ENCODE assay signal across 10 cellular contexts in genomic region chr16:67392301-67393059, GRCh38. TPM values are rescaled to one million over a fixed set of nuclear protein-coding genes. Genes with fewer than 3 reads are reported as not detected.
A peak's percentile ranks its signal among the peaks of the same experiment; 100 is the strongest.
DNase-seq lines count a peak whose midpoint lies in the region; ATAC-seq and TF ChIP-seq lines count a peak whose summit lies in the region.
"Had no signal": no experiment of that assay in that cellular context is flagged by ENCODE, and none has a peak within 500 bp of the region (broad histone marks: within the 10 kb centered on the region; RNA-seq: fewer than 3 reads in every experiment).

No MANE protein-coding gene starts in this region.

- H3K27ac ChIP-seq in heart left ventricle (peak overlapping the region in 10 of 12 donors; percentile 15 to 82 (median 64)), upper lobe of left lung (peak overlapping the region; percentile 63 to 69 (median 66))
- H3K27ac ChIP-seq in CD4-positive, alpha-beta T cell (ENCODE audit: low read depth, low read length): no peak overlapping the region

- H3K9me3 Mint-ChIP-seq in nephron progenitor cell: no peaks in the 10 kb centered on the region
- no peaks in the 10 kb centered on the region for H3K9me3 Mint-ChIP-seq in CD4-positive, alpha-beta T cell
- H3K9me3 Mint-ChIP-seq: activated T-helper 2 cell treated with anti-CD3 and anti-CD28 coated beads, Interferon-gamma antibody, Interleukin-2, Interleukin-4, amounts not matched to agents 10 μg/mL and 5 μg/mL and 100 μg/mL, durations not matched to agents 14 hours and 24 hours and 36 hours had no signal

- TF ChIP-seq POLR2A in heart left ventricle (IDR thresholded peaks at IDR 0.05) (no peak), upper lobe of left lung (IDR thresholded peaks at IDR 0.05) (no peak)

- ATAC-seq in heart left ventricle (no peak), left ventricle myocardium superior (no peak), upper lobe of left lung (ENCODE audit: low FRiP score in 2 of 2) (no peak)
- ATAC-seq in CD4-positive, alpha-beta T cell (ENCODE audit: poor library complexity): no peak

- WGBS in heart left ventricle, 4 donors: 70 to 80% (median 78%) methylated on average over 17 to 18 of the region's 18 CpGs
- 65 to 71% methylated on average over 13 to 18 of the region's 18 CpGs for WGBS in upper lobe of left lung, 2 donors

- POLR2A ChIA-PET in CD4-positive, alpha-beta T cell (lab: Charles Lee): no interaction called here

- DNase-seq in heart left ventricle: no peak
- no peak for DNase-seq in left ventricle myocardium superior
- DNase-seq in nephron progenitor cell: no peak
- DNase-seq in upper lobe of left lung: peak in 1 of 2 donors; percentile 27
- no peak for DNase-seq in NCI-H1436 (lab: John Stamatoyannopoulos, UW)
- no peak for DNase-seq in NCI-H2029 treated with DMSO at 0.1 percent for 48 hours (lab: John Stamatoyannopoulos, UW)
- no peak for DNase-seq in CD4-positive, alpha-beta T cell
- DNase-seq: NK-92 treated with Interleukin-12 subunit alpha and Interleukin-12 subunit beta, amount 100 ng/mL, for 24 hours had no signal

- H3K9me3 ChIP-seq in heart left ventricle (no peaks in the 10 kb centered on the region), endocrine pancreas (ENCODE audit: control insufficient read depth, low read length) (no peaks in the 10 kb centered on the region), upper lobe of left lung (no peaks in the 10 kb centered on the region)
- H3K9me3 ChIP-seq in CD4-positive, alpha-beta T cell (ENCODE audit: control insufficient read depth, low read length): no peaks in the 10 kb centered on the region

- H3K27me3 Mint-ChIP-seq in nephron progenitor cell (ENCODE audit: low read depth, poor library complexity): peaks cover 36% of the 10 kb centered on the region
- H3K27me3 Mint-ChIP-seq in CD4-positive, alpha-beta T cell: peaks cover 41% of the 10 kb centered on the region

- no peak overlapping the region for H3K27ac Mint-ChIP-seq in nephron progenitor cell
- H3K27ac Mint-ChIP-seq in CD4-positive, alpha-beta T cell: no peak overlapping the region
- H3K27ac Mint-ChIP-seq: activated T-helper 2 cell treated with anti-CD3 and anti-CD28 coated beads, Interferon-gamma antibody, Interleukin-2, Interleukin-4, amounts not matched to agents 10 μg/mL and 5 μg/mL and 100 μg/mL, durations not matched to agents 14 hours and 24 hours and 36 hours had no signal

- peak overlapping the region; percentile 68 for H3K4me3 Mint-ChIP-seq in nephron progenitor cell
- H3K4me3 Mint-ChIP-seq in CD4-positive, alpha-beta T cell: no peak overlapping the region

- H3K4me1 Mint-ChIP-seq in nephron progenitor cell: peaks cover 74% of the 10 kb centered on the region
- peaks cover 8% of the 10 kb centered on the region for H3K4me1 Mint-ChIP-seq in CD4-positive, alpha-beta T cell (ENCODE audit: low read depth)

- H3K36me3 ChIP-seq in heart left ventricle: no peaks in the 10 kb centered on the region
- no peaks in the 10 kb centered on the region for H3K36me3 ChIP-seq in endocrine pancreas (ENCODE audit: control insufficient read depth, insufficient read depth, low read length)
- no peaks in the 10 kb centered on the region for H3K36me3 ChIP-seq in upper lobe of left lung

- H3K9ac ChIP-seq in endocrine pancreas (ENCODE audit: control insufficient read depth, insufficient read depth, low read length): peak overlapping the region; percentile 80

- H3K4me1 ChIP-seq in heart left ventricle (peaks cover 5 to 75% (median 48%) of the 10 kb centered on the region in 12 donors), endocrine pancreas (ENCODE audit: control insufficient read depth, insufficient read depth, low read length) (no peaks in the 10 kb centered on the region), upper lobe of left lung (peaks cover 47 to 75% (median 63%) of the 10 kb centered on the region in 4 donors)

- H3K4me3 ChIP-seq in heart left ventricle: peak overlapping the region; percentile 14 to 67 (median 54)
- peak overlapping the region; percentile 53 for H3K4me3 ChIP-seq in endocrine pancreas (ENCODE audit: control insufficient read depth, insufficient read depth, low read length)
- peak overlapping the region in 3 of 4 donors; percentile 37 to 65 (median 51) for H3K4me3 ChIP-seq in upper lobe of left lung

- no peaks in the 10 kb centered on the region for H3K36me3 Mint-ChIP-seq in nephron progenitor cell (ENCODE audit: low read depth)
- H3K36me3 Mint-ChIP-seq in CD4-positive, alpha-beta T cell (ENCODE audit: low read depth): no peaks in the 10 kb centered on the region

- H3K27me3 ChIP-seq in heart left ventricle (peaks cover 0 to 28% (median 5%) of the 10 kb centered on the region in 9 donors), endocrine pancreas (ENCODE audit: control insufficient read depth, insufficient read depth, low read length) (no peaks in the 10 kb centered on the region), upper lobe of left lung (peaks cover 0 to 13% (median 2%) of the 10 kb centered on the region in 4 donors)
- H3K27me3 ChIP-seq in CD4-positive, alpha-beta T cell (ENCODE audit: control insufficient read depth, insufficient read depth, low read length): peaks cover 44% of the 10 kb centered on the region

- intact Hi-C loops in heart left ventricle (cut with DNase I) (loop anchor here in 6 of 10 donors (10.0 kb wide), 3 partner anchors 48 to 128 kb away; no protein-coding TSS in a partner anchor), left ventricle myocardium superior (cut with micrococcal nuclease) (no loop called here)
- intact Hi-C loops in CD4-positive, alpha-beta T cell (cut with DNase I, micrococcal nuclease): loop anchor here in 1 of 2 experiments (10.0 kb wide), 1 partner anchor 128 kb away; no protein-coding TSS in a partner anchor

- TF ChIP-seq CTCF in heart left ventricle (IDR thresholded peaks at IDR 0.05) (no peak), nephron progenitor cell (IDR thresholded peaks at IDR 0.05) (no peak), upper lobe of left lung (IDR thresholded peaks at IDR 0.05) (no peak)
- no peak for TF ChIP-seq CTCF in CD4-positive, alpha-beta T cell (IDR thresholded peaks at IDR 0.05)

- CTCF ChIA-PET in CD4-positive, alpha-beta T cell (lab: Charles Lee): no interaction called here

- no peak for TF ChIP-seq EP300 in upper lobe of left lung (IDR thresholded peaks at IDR 0.05)

RNA-seq across cellular contexts. Expression of gene TPPP3, which starts 0.8 kb away (rescaled TPM):
- total RNA-seq in heart left ventricle: 10 to 100 TPM in 5 of 9 donors, 1 to 10 TPM in 4; 7.0 to 17.0 (median 10.2) TPM
- 10 to 100 TPM; 13.4 to 20.1 TPM for polyA plus RNA-seq in heart left ventricle
- 8.9 TPM for total RNA-seq in left ventricle myocardium superior
- total RNA-seq in upper lobe of left lung: 100 to 1,000 TPM in 4 of 6 donors, 10 to 100 TPM in 2; 40.0 to 167 (median 112) TPM
- total RNA-seq in CD4-positive, alpha-beta T cell: not detected
- total RNA-seq: activated T-helper 2 cell treated with anti-CD3 and anti-CD28 coated beads, Interferon-gamma antibody, Interleukin-2, Interleukin-4, amounts not matched to agents 10 μg/mL and 5 μg/mL and 100 μg/mL, durations not matched to agents 14 hours and 24 hours and 36 hours had no signal

RNA-seq across cellular contexts. Expression of gene ZDHHC1, which starts 23.8 kb away (rescaled TPM):
- 10 to 100 TPM in 1 of 9 donors, 1 to 10 TPM in 8; 3.5 to 11.6 (median 5.4) TPM for total RNA-seq in heart left ventricle
- 1 to 10 TPM; 2.7 to 5.1 TPM for polyA plus RNA-seq in heart left ventricle
- total RNA-seq in left ventricle myocardium superior: 3.5 TPM
- 10 to 100 TPM; 14.7 to 49.2 (median 21.4) TPM for total RNA-seq in upper lobe of left lung
- total RNA-seq in CD4-positive, alpha-beta T cell: under 1 TPM in 1 of 2 experiments, not detected in 1; 0.22 TPM

RNA-seq across cellular contexts. Expression of gene HSD11B2, which starts 38.4 kb away (rescaled TPM):
- under 1 TPM in 8 of 9 donors, not detected in 1; 0.32 to 1.00 (median 0.59) TPM for total RNA-seq in heart left ventricle
- under 1 TPM; 0.15 to 0.26 TPM for polyA plus RNA-seq in heart left ventricle
- 0.89 TPM for total RNA-seq in left ventricle myocardium superior
- total RNA-seq in upper lobe of left lung: 1 to 10 TPM in 5 of 6 donors, under 1 TPM in 1; 0.78 to 5.0 (median 1.6) TPM
- not detected for total RNA-seq in CD4-positive, alpha-beta T cell
